In the genomic region with DNA sequence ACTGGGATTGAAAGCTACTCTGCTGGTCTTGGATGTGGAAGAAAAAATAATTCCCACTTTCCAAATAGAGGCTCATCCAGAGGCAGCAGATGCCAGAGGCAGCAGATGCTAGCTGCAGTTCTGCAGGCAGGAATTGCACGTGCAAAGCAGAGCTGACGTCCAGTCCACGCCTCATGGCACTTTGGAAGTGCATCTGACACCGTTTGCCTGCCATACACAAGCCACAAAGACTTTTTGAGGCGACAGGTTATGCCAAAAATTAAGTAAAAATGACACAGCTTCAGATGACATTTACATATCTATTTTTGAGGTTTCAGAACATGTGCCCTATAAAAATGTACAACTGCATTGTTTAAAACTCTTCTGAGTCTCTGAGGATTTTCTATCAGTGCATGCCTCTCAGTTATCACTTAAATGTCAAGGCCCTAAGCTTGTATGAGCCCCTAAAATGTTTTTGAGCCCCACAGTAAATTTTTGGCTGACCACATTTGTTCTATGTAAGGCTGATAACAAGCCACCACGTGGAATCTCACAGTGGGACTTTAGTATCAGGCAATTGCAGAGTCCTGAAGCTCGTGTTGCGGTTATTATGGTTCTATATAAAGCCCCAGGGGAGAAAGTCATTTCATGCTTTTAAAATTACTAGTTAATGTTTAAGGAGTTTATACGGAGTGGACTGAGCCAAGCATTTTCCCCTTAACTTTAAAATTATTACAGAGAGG, we compare ENCODE assay signal across 8 cellular contexts.
DNase-seq lines count a peak whose midpoint lies in the region; ATAC-seq and TF ChIP-seq lines count a peak whose summit lies in the region.

No MANE protein-coding gene starts in this region.

- H3K36me3 ChIP-seq in A673 (ENCODE audit: insufficient read depth, low read length, poor library complexity, severe bottlenecking) (no peaks in the 10 kb centered on the region), mucosa of descending colon (ENCODE audit: low read depth) (no peaks in the 10 kb centered on the region)

- H3K27ac ChIP-seq in A673 (ENCODE audit: low read depth, low read length, poor library complexity, severe bottlenecking) (no peak overlapping the region), VCaP (0 out of 2 replicates have a peak overlapping the region, but pooled peaks have one; percentile 3)

- CTCF ChIA-PET in A673 (lab: Charles Lee): no interaction called here

- H3K4me3 ChIP-seq in A673 (ENCODE audit: low read depth, low read length, poor library complexity, severe bottlenecking): no peak overlapping the region
- H3K4me3 ChIP-seq in mucosa of descending colon: no peak overlapping the region

- intact Hi-C loops in A673 (cut with micrococcal nuclease; ENCODE audit: unreplicated experiment) (loop anchor here (10.0 kb wide), 1 partner anchor 57 kb away; no protein-coding TSS in a partner anchor), mucosa of descending colon (cut with DNase I, micrococcal nuclease) (no loop called here)

- ATAC-seq in GM18909 (IDR thresholded peaks at IDR 0.05; ENCODE audit: poor library complexity, unreplicated experiment): peak; percentile 88
- ATAC-seq in HG03097 (IDR thresholded peaks at IDR 0.05; ENCODE audit: low FRiP score, unreplicated experiment): peak; percentile 78
- ATAC-seq in mucosa of descending colon: peak; percentile 27

- no TSS peak for BruUV-seq in A673 (replicated peaks; lab: Mats Ljungman, UMichigan)

- in situ Hi-C loops in G401 (cut with HindIII; ENCODE audit: low sequenced_read_pairs): no loop called here

- TF ChIP-seq CTCF in A673 (conservative IDR thresholded peaks at IDR 0.05; ENCODE audit: low read depth, low read length) (no peak), VCaP (conservative IDR thresholded peaks at IDR 0.05) (no peak), mucosa of descending colon (IDR thresholded peaks at IDR 0.05) (no peak)

- DNase-seq in A673 (ENCODE audit: low spot score): peak; percentile 71
- DNase-seq in mucosa of descending colon: no peak
- DNase-seq in RPMI8226: no peak
- no peak for DNase-seq in SHP77 (lab: John Stamatoyannopoulos, UW)
- no peak for DNase-seq in G401 (ENCODE audit: low spot score)

- H3K9me3 ChIP-seq in A673 (ENCODE audit: low read depth, low read length, poor library complexity, severe bottlenecking): peaks cover 11% of the 10 kb centered on the region
- no peaks in the 10 kb centered on the region for H3K9me3 ChIP-seq in mucosa of descending colon

- H3K4me1 ChIP-seq in A673 (ENCODE audit: insufficient read depth, low read length, poor library complexity, severe bottlenecking): peaks cover 29% of the 10 kb centered on the region
- peaks cover 17% of the 10 kb centered on the region for H3K4me1 ChIP-seq in mucosa of descending colon (ENCODE audit: low read depth)

- POLR2A ChIA-PET in A673 (lab: Charles Lee; ENCODE audit: low non-redundant PET): no interaction called here

- H3K27me3 ChIP-seq in A673 (replicated peaks; ENCODE audit: insufficient read depth, low read depth, low read length, poor library complexity): no peaks in the 10 kb centered on the region

Comparison
In these comparisons a context has a peak if more than half of its experiments do, and no peak if none do; other contexts are left out.
1. ATAC-seq: peak in every context shown above with its lines; median percentile 88 in GM18909; 78 in HG03097; 27 in mucosa of descending colon.